27 cellular contexts compared by ENCODE assay signal in the genomic region with DNA sequence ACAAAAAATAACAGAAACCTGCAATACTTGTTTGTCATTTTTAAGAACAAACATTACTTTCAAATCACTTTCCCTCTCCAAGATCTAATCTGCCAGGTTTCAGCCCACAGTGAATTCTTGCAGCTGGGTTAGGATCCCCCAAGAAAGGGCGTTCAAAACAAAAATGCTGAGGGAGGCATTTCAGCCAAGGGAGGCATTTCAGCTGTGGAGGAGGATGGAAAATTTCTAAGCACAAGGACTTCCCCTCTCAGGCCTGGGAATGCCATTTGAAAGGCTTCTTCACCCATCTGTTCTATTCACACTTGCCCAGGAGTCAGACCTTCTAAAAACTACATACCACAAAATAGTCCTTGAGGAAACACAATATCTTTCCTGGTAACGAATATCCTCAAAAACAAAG.
DNase-seq lines count a peak whose midpoint lies in the region; FAIRE-seq and TF ChIP-seq lines count a peak whose summit lies in the region.
"Had no signal": no experiment of that assay in that cellular context is flagged by ENCODE, and none has a peak within 500 bp of the region (broad histone marks: within the 10 kb centered on the region; RNA-seq: fewer than 3 reads in every experiment).

No MANE protein-coding gene starts in this region.

- no peak overlapping the region for H3K9ac ChIP-seq in astrocyte (ENCODE audit: low read length)

- CTCF ChIA-PET in activated naive CD4-positive, alpha-beta T cell treated with anti-CD3 and anti-CD28 coated beads, Interleukin-2, amount 10 ng/mL, durations not matched to agents 7 days and 5 days (lab: Charles Lee), result no interaction called here

- H3K79me2 ChIP-seq in astrocyte (ENCODE audit: insufficient read depth, low read length) (no peaks in the 10 kb centered on the region), hepatocyte (peaks cover 10% of the 10 kb centered on the region)

- H3K27ac ChIP-seq in astrocyte (ENCODE audit: low read depth, low read length) (no peak overlapping the region), mesodermal cell (ENCODE audit: low read depth, low read length, severe bottlenecking) (peak overlapping the region; percentile 43), hepatocyte (no peak overlapping the region)
- H3K27ac ChIP-seq: neutrophil, tibial artery had no signal

- H3K27me3 ChIP-seq in astrocyte (ENCODE audit: insufficient read depth, low read length) (no peaks in the 10 kb centered on the region), hepatocyte (no peaks in the 10 kb centered on the region)
- H3K27me3 ChIP-seq: spleen, tibial artery had no signal

- H3K36me3 ChIP-seq in astrocyte (ENCODE audit: insufficient read depth, low read length) (no peaks in the 10 kb centered on the region), mesodermal cell (ENCODE audit: control insufficient read depth, insufficient read depth, low read length) (no peaks in the 10 kb centered on the region), hepatocyte (replicated peaks; ENCODE audit: insufficient read depth, low read depth) (no peaks in the 10 kb centered on the region)
- H3K36me3 ChIP-seq: neutrophil, spleen, tibial artery had no signal

- FAIRE-seq in astrocyte (lab: Jason Lieb, UNC) (no peak), HTR-8/SVneo (lab: Jason Lieb, UNC) (no peak)
- FAIRE-seq: GM12878 had no signal

- H4K20me1 ChIP-seq in astrocyte (ENCODE audit: insufficient read depth, low read length) (no peaks in the 10 kb centered on the region), hepatocyte (ENCODE audit: insufficient read depth, poor library complexity, severe bottlenecking) (no peaks in the 10 kb centered on the region)

- no peaks in the 10 kb centered on the region for H3K9me2 ChIP-seq in hepatocyte (replicated peaks; ENCODE audit: insufficient read depth)

- DNase-seq in NCI-H2171 treated with DMSO at 0.1 percent for 48 hours (lab: John Stamatoyannopoulos, UW) (peak; percentile 53), NCI-H2171 (lab: John Stamatoyannopoulos, UW) (no peak), astrocyte (ENCODE audit: low read depth) (no peak), HTR-8/SVneo (ENCODE audit: insufficient read length, low spot score) (no peak), hepatocyte (ENCODE audit: low spot score) (no peak), C1 segment of cervical spinal cord (lab: John Stamatoyannopoulos, UW) (no peak)
- no peak for DNase-seq in activated naive CD4-positive, alpha-beta T cell treated with anti-CD3 and anti-CD28 coated beads, Interleukin-2, amount 10 ng/mL, durations not matched to agents 7 days and 5 days
- DNase-seq: activated CD4-positive, alpha-beta T cell treated with anti-CD3 and anti-CD28 coated beads for 36 hours; activated naive CD4-positive, alpha-beta T cell treated with anti-CD3 and anti-CD28 coated beads, Interleukin-2, amount 50 U/mL, for 16 hours; activated T-cell treated with anti-CD3 and anti-CD28 coated beads, Interleukin-2, amount 50 U/mL, for 4 hours; aorta; central memory CD4-positive, alpha-beta T cell; dermis blood vessel endothelial cell; head of caudate nucleus; immature natural killer cell; mucosa of descending colon; NCI-H1417; NCI-H82; SIG-M5; spleen; T-cell; tibial artery had no signal

- no peaks in the 10 kb centered on the region for H3K27me3 Mint-ChIP-seq in astrocyte (ENCODE audit: low read depth, unreplicated experiment)
- H3K27me3 Mint-ChIP-seq in activated naive CD4-positive, alpha-beta T cell treated with anti-CD3 and anti-CD28 coated beads, Interleukin-2, amount 10 ng/mL, durations not matched to agents 7 days and 5 days, result no peaks in the 10 kb centered on the region

- 71% methylated on average over 1 of the region's 2 CpGs; no CpG with 5 or more reads in 1 of the 2 experiments for WGBS in mesodermal cell (ENCODE audit: insufficient coverage in 2 of 2), 2 experiments
- 77% methylated on average over 2 of the region's 2 CpGs for WGBS in hepatocyte (ENCODE audit: low lambda C conversion rate, missing lambda C conversion rate)

- H3K4me2 ChIP-seq in astrocyte (ENCODE audit: low read length), result no peak overlapping the region
- no peak overlapping the region for H3K4me2 ChIP-seq in hepatocyte

- no peaks in the 10 kb centered on the region for H3K9me3 ChIP-seq in astrocyte (ENCODE audit: insufficient read depth, low read depth, low read length)
- H3K9me3 ChIP-seq in mesodermal cell (ENCODE audit: control insufficient read depth, low read length), result no peaks in the 10 kb centered on the region
- no peaks in the 10 kb centered on the region for H3K9me3 ChIP-seq in hepatocyte (ENCODE audit: low read depth)
- H3K9me3 ChIP-seq: mucosa of descending colon, neutrophil, spleen, tibial artery had no signal

- H3K4me3 ChIP-seq in astrocyte (ENCODE audit: insufficient read depth, low read depth, low read length) (no peak overlapping the region), mesodermal cell (ENCODE audit: extremely low read depth, insufficient read depth, low read length, poor library complexity, severe bottlenecking) (no peak overlapping the region), hepatocyte (no peak overlapping the region)
- H3K4me3 ChIP-seq: GM12878, mucosa of descending colon, spleen, tibial artery had no signal

- no peak for TF ChIP-seq CTCF in astrocyte (IDR thresholded peaks at IDR 0.05; ENCODE audit: insufficient read depth, low read depth, low read length)
- no peak for TF ChIP-seq CTCF in hepatocyte (IDR thresholded peaks at IDR 0.05; ENCODE audit: poor library complexity)

- no peaks in the 10 kb centered on the region for H3K9me3 Mint-ChIP-seq in astrocyte (ENCODE audit: unreplicated experiment)
- H3K9me3 Mint-ChIP-seq in activated naive CD4-positive, alpha-beta T cell treated with anti-CD3 and anti-CD28 coated beads, Interleukin-2, amount 10 ng/mL, durations not matched to agents 7 days and 5 days, result no peaks in the 10 kb centered on the region
- H3K9me3 Mint-ChIP-seq: activated T-cell treated with anti-CD3 and anti-CD28 coated beads, Interleukin-2, amount 50 U/mL, for 4 hours; stimulated activated naive CD8-positive, alpha-beta T cell treated with anti-CD3 and anti-CD28 coated beads, Interleukin-15, Interleukin-2, amounts not matched to agents 100 ng/mL and 50 ng/mL, for 24 hours; T-cell had no signal

- peaks cover 59% of the 10 kb centered on the region for H3K4me1 Mint-ChIP-seq in astrocyte (ENCODE audit: low read depth, unreplicated experiment)
- H3K4me1 Mint-ChIP-seq in activated naive CD4-positive, alpha-beta T cell treated with anti-CD3 and anti-CD28 coated beads, Interleukin-2, amount 10 ng/mL, durations not matched to agents 7 days and 5 days, result no peaks in the 10 kb centered on the region
- H3K4me1 Mint-ChIP-seq: activated CD4-positive, alpha-beta T cell treated with anti-CD3 and anti-CD28 coated beads for 36 hours; B cell; immature natural killer cell; T-cell had no signal

- H3K4me1 ChIP-seq in astrocyte (ENCODE audit: insufficient read depth, low read length), result peaks cover 21% of the 10 kb centered on the region
- peaks cover 25% of the 10 kb centered on the region for H3K4me1 ChIP-seq in mesodermal cell (ENCODE audit: control insufficient read depth, insufficient read depth, low read length, poor library complexity, severe bottlenecking)
- peaks cover 13% of the 10 kb centered on the region for H3K4me1 ChIP-seq in hepatocyte (ENCODE audit: insufficient read depth)

- no peak overlapping the region for H3K4me3 Mint-ChIP-seq in astrocyte (ENCODE audit: unreplicated experiment)
- no peak overlapping the region for H3K4me3 Mint-ChIP-seq in activated naive CD4-positive, alpha-beta T cell treated with anti-CD3 and anti-CD28 coated beads, Interleukin-2, amount 10 ng/mL, durations not matched to agents 7 days and 5 days
- H3K4me3 Mint-ChIP-seq: activated CD4-positive, alpha-beta T cell treated with anti-CD3 and anti-CD28 coated beads for 36 hours; activated T-cell treated with anti-CD3 and anti-CD28 coated beads, Interleukin-2, amount 50 U/mL, for 4 hours; B cell; immature natural killer cell; stimulated activated naive CD8-positive, alpha-beta T cell treated with anti-CD3 and anti-CD28 coated beads, Interleukin-15, Interleukin-2, amounts not matched to agents 100 ng/mL and 50 ng/mL, for 24 hours; T-cell had no signal

- peak overlapping the region; percentile 88 for H3K27ac Mint-ChIP-seq in astrocyte (ENCODE audit: unreplicated experiment)
- H3K27ac Mint-ChIP-seq in activated naive CD4-positive, alpha-beta T cell treated with anti-CD3 and anti-CD28 coated beads, Interleukin-2, amount 10 ng/mL, durations not matched to agents 7 days and 5 days, result no peak overlapping the region
- H3K27ac Mint-ChIP-seq: activated CD4-positive, alpha-beta T cell treated with anti-CD3 and anti-CD28 coated beads for 36 hours; B cell; immature natural killer cell; stimulated activated naive CD8-positive, alpha-beta T cell treated with anti-CD3 and anti-CD28 coated beads, Interleukin-15, Interleukin-2, amounts not matched to agents 100 ng/mL and 50 ng/mL, for 24 hours; T-cell had no signal

- H3K36me3 Mint-ChIP-seq in astrocyte (ENCODE audit: low read depth, unreplicated experiment), result no peaks in the 10 kb centered on the region
- H3K36me3 Mint-ChIP-seq in activated naive CD4-positive, alpha-beta T cell treated with anti-CD3 and anti-CD28 coated beads, Interleukin-2, amount 10 ng/mL, durations not matched to agents 7 days and 5 days, result no peaks in the 10 kb centered on the region
- H3K36me3 Mint-ChIP-seq: immature natural killer cell, T-cell had no signal

- H2AFZ ChIP-seq in astrocyte (ENCODE audit: low read depth, low read length), result no peak overlapping the region
- H2AFZ ChIP-seq in hepatocyte, result no peak overlapping the region
